ENCODE assay signal across 7 cellular contexts in the genomic region with DNA sequence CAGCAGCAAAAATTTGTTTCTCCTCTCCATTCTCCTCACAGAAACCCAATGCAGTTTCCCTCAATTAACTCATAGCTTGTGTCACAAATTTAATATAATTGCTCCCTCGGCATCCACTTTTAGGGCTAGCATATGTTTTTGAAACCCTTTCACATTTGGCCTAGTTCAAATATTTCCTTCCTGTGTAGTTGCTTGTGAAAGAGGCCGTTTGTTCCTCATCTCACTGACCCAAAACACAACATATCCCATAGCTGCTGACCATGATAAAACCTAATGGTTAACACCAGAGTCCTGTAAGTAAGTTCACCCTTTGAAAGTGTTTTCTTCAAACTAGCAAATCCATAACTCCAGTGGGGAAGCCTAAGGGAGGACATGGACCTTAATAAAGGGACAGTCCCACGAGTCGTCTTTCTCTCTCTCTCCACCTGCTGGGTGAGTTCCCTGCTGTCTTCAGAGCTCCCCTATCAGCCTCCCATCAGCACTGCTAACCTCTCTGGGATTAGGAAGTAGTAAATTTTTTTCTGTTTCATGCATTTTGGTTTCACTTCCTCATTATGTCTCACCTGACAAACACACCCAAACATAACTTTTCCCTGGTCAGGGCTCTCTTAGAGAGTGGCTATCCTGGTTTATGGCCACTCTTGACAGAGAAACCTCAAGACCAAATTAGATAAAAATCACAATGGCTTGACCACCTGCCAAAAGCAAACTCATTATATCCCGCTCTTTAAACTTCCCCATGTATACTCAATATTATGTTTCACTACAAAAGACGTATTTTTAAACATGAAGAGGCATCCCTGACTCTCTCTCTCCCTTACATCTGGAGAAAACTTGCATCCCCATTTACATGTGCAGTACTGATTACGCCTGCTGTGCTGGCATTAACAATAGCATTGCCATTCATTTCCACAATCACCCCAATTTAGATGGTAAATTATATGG.
A peak's percentile ranks its signal among the peaks of the same experiment; 100 is the strongest.
DNase-seq lines count a peak whose midpoint lies in the region; ATAC-seq and TF ChIP-seq lines count a peak whose summit lies in the region.

No MANE protein-coding gene starts in this region.

- peak; percentile 90 for DNase-seq in NCI-H748 (lab: John Stamatoyannopoulos, UW; ENCODE audit: unreplicated experiment)
- DNase-seq in mucosa of descending colon, result peak in 1 of 3 donors; percentile 43
- no peak for DNase-seq in ovary
- no peak for DNase-seq in testis
- no peak for DNase-seq in activated CD4-positive, CD25-positive, alpha-beta regulatory T cell (lab: John Stamatoyannopoulos, UW)

- H3K27me3 ChIP-seq in ovary (no peaks in the 10 kb centered on the region), testis (no peaks in the 10 kb centered on the region)

- no peaks in the 10 kb centered on the region for H3K36me3 ChIP-seq in mucosa of descending colon (ENCODE audit: low read depth)
- H3K36me3 ChIP-seq in ovary, result no peaks in the 10 kb centered on the region
- H3K36me3 ChIP-seq in testis (ENCODE audit: low read depth, missing control alignments), result no peaks in the 10 kb centered on the region

- no peak for TF ChIP-seq EP300 in ovary (IDR thresholded peaks at IDR 0.05)

- no peak for TF ChIP-seq POLR2A in ovary (IDR thresholded peaks at IDR 0.05)
- TF ChIP-seq POLR2A in testis (IDR thresholded peaks at IDR 0.05), result no peak

- H3K9me3 ChIP-seq in mucosa of descending colon (no peaks in the 10 kb centered on the region), ovary (no peaks in the 10 kb centered on the region), testis (no peaks in the 10 kb centered on the region)

- TF ChIP-seq CTCF in mucosa of descending colon (IDR thresholded peaks at IDR 0.05) (no peak), ovary (IDR thresholded peaks at IDR 0.05) (no peak), testis (IDR thresholded peaks at IDR 0.05) (no peak)

- ATAC-seq in GM19023 (IDR thresholded peaks at IDR 0.05; ENCODE audit: unreplicated experiment) (peak; percentile 67), HG02870 (IDR thresholded peaks at IDR 0.05; ENCODE audit: unreplicated experiment) (peak; percentile 57), mucosa of descending colon (peak; percentile 95)

- H3K27ac ChIP-seq in ovary, result no peak overlapping the region
- H3K27ac ChIP-seq in testis, result no peak overlapping the region

- WGBS in ovary, 3 donors, result 75 to 82% (median 75%) methylated on average over 7 of the region's 7 CpGs
- 68 to 76% methylated on average over 7 of the region's 7 CpGs for WGBS in testis, 2 donors

- peaks cover 14% of the 10 kb centered on the region for H3K4me1 ChIP-seq in mucosa of descending colon (ENCODE audit: low read depth)
- H3K4me1 ChIP-seq in ovary (ENCODE audit: insufficient read depth), result no peaks in the 10 kb centered on the region
- no peaks in the 10 kb centered on the region for H3K4me1 ChIP-seq in testis

- H3K4me3 ChIP-seq in mucosa of descending colon (no peak overlapping the region), ovary (no peak overlapping the region), testis (no peak overlapping the region)

- intact Hi-C loops in mucosa of descending colon (cut with DNase I, micrococcal nuclease), result no loop called here
- intact Hi-C loops in ovary (cut with DNase I), result no loop called here
- intact Hi-C loops in testis (cut with DNase I; ENCODE audit: low total_unique reads), result no loop called here
